Comparison of ENCODE assay signal across 8 cellular contexts in the genomic region with DNA sequence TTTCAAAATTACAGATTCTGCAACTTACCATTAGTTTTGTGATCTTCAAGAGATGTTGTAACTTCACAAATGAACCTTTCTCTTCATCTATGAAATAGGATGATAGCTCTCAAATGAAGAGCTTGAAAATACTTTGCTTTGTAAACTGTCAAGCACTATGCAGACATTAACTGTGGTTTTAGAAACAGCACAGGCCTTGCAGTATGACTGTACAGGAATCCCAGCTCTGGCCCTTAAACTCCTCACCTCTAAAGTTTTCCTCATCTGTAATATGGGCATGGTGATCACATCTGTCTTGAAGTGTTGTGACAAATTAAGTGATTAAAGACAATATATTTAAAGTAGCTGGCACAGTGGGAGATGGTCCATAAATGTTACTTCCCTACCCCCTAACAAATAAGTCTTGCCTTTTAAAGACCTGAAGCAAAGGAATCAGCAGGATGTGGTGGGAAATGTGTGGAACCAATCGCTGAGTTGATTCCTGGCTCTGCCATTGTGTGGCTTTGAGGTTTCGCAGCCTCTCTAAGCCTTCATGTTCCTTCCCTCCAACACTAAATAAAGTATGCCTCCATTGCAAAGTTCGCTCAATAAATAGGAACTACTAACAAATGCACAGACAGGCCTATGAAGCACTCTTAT. TPM values are rescaled to one million over a fixed set of nuclear protein-coding genes. Genes with fewer than 3 reads are reported as not detected.
DNase-seq lines count a peak whose midpoint lies in the region; ATAC-seq, FAIRE-seq and TF ChIP-seq lines count a peak whose summit lies in the region.

No MANE protein-coding gene starts in this region.

- FAIRE-seq in K562 (lab: Jason Lieb, UNC), result peak; percentile 11

- no peaks in the 10 kb centered on the region for H4K20me1 ChIP-seq in K562 (replicated peaks; ENCODE audit: control insufficient read depth, insufficient read depth, low read length)

- ATAC-seq in K562 (no peak), GM21367 (IDR thresholded peaks at IDR 0.05; ENCODE audit: unreplicated experiment) (no peak)

- H3K36me3 Mint-ChIP-seq in Calu3 (ENCODE audit: insufficient read depth, unreplicated experiment), result peaks cover 25% of the 10 kb centered on the region
- H3K36me3 Mint-ChIP-seq in nephron (ENCODE audit: low read depth), result no peaks in the 10 kb centered on the region

- H3K27ac Mint-ChIP-seq in Calu3 (ENCODE audit: unreplicated experiment) (peak overlapping the region; percentile 88), nephron (peak overlapping the region; percentile 96 to 98 (median 98))

- H3K4me1 Mint-ChIP-seq in Calu3 (ENCODE audit: low read depth, unreplicated experiment) (peaks cover 35% of the 10 kb centered on the region), nephron (peaks cover 41% of the 10 kb centered on the region)

- WGBS in K562 (ENCODE audit: insufficient coverage, low coverage, missing lambda C conversion rate), result 5% methylated on average over 3 of the region's 3 CpGs

- peak overlapping the region; percentile 65 for H3K9ac ChIP-seq in HUES6 (ENCODE audit: low read length)
- H3K9ac ChIP-seq in K562 (ENCODE audit: insufficient read depth in 1 of 2, low read depth in 2 of 2, low read length in 2 of 2), result peak overlapping the region; percentile 88 to 95

- POLR2A ChIA-PET in K562 (lab: Yijun Ruan, JAX), result interaction anchor here (0.6 to 9.6 kb wide), 22 partner anchors 10 to 1089 kb away, joined by 3 to 132 read pairs (median 3); no protein-coding TSS in a partner anchor

- TF ChIP-seq CTCF in Calu3 (IDR thresholded peaks at IDR 0.05; ENCODE audit: unreplicated experiment) (no peak), K562 (IDR thresholded peaks at IDR 0.05 in 2 of 3, conservative IDR thresholded peaks at IDR 0.05 in 1 of 3; ENCODE audit: insufficient read depth in 2 of 3, low read depth in 1 of 3, low read length in 3 of 3) (no peak), nephron (IDR thresholded peaks at IDR 0.05; ENCODE audit: unreplicated experiment in 3 of 3) (no peak)

- H3K27me3 Mint-ChIP-seq in Calu3 (ENCODE audit: unreplicated experiment) (no peaks in the 10 kb centered on the region), nephron (ENCODE audit: low read depth) (no peaks in the 10 kb centered on the region)

- no peaks in the 10 kb centered on the region for H3K9me1 ChIP-seq in K562 (ENCODE audit: control insufficient read depth, insufficient read depth, low read length)

- peak overlapping the region; percentile 72 for H3K4me3 Mint-ChIP-seq in Calu3 (ENCODE audit: low read depth, unreplicated experiment)
- H3K4me3 Mint-ChIP-seq in nephron, result peak overlapping the region; percentile 79 to 84 (median 83)

- H3K9me3 Mint-ChIP-seq in Calu3 (ENCODE audit: low read depth, unreplicated experiment) (no peaks in the 10 kb centered on the region), nephron (no peaks in the 10 kb centered on the region)

- peaks cover 28% of the 10 kb centered on the region for H3K4me1 ChIP-seq in HUES6 (ENCODE audit: control insufficient read depth, insufficient read depth, low read length)
- peaks cover 48 to 51% of the 10 kb centered on the region in 2 experiments for H3K4me1 ChIP-seq in K562 (replicated peaks in 1 of 2; ENCODE audit: control insufficient read depth in 2 of 2, insufficient read depth in 2 of 2, low read length in 2 of 2)

- BruUV-seq in Calu3 (replicated peaks; lab: Mats Ljungman, UMichigan) (TSS peak; percentile 85), K562 (replicated peaks; lab: Mats Ljungman, UMichigan) (TSS peak; percentile 97)

- H3K36me3 ChIP-seq in HUES6 (ENCODE audit: control insufficient read depth, insufficient read depth, low read length), result no peaks in the 10 kb centered on the region
- no peaks in the 10 kb centered on the region for H3K36me3 ChIP-seq in K562 (ENCODE audit: control insufficient read depth, insufficient read depth, low read length)

- CTCF ChIA-PET in Calu3 (lab: Charles Lee), result interaction anchor here (0.5 to 3.7 kb wide), 7 partner anchors 9 to 154 kb away, joined by 3 to 18 read pairs (median 6); no protein-coding TSS in a partner anchor
- CTCF ChIA-PET in K562 (lab: Yijun Ruan, JAX; ENCODE audit: low intra/inter-chr PET ratio), result interaction anchor here (0.7 kb wide), 1 partner anchor 153 kb away, joined by 8 read pairs; no protein-coding TSS in a partner anchor

- H3K27ac ChIP-seq in HUES6 (ENCODE audit: low read depth, low read length), result peak overlapping the region; percentile 52; the same call in 1 of the 2 replicates
- peak overlapping the region; percentile 99 for H3K27ac ChIP-seq in K562 (ENCODE audit: extremely low read depth, low read depth, low read length)

- H3K27me3 ChIP-seq in HUES6 (ENCODE audit: control insufficient read depth, insufficient read depth, low read length) (no peaks in the 10 kb centered on the region), K562 (ENCODE audit: control insufficient read depth in 2 of 2, insufficient read depth in 2 of 2, low read length in 2 of 2) (no peaks in the 10 kb centered on the region)

- TF ChIP-seq EP300 in K562 (IDR thresholded peaks at IDR 0.05; ENCODE audit: low read length), result no peak

- DNase-seq in Calu3 (no peak), K562 (ENCODE audit: extremely low read depth in 1 of 4, low spot score in 3 of 4) (peak in 1 of 4 experiments; percentile 49), mesenteric fat pad (ENCODE audit: low spot score) (no peak), SKM-1 (lab: John Stamatoyannopoulos, UW; ENCODE audit: unreplicated experiment) (no peak), 8988T (no peak)

- H3K4me3 ChIP-seq in HUES6 (ENCODE audit: low read depth, low read length), result peak overlapping the region; percentile 67
- peak overlapping the region; percentile 53 for H3K4me3 ChIP-seq in K562

- peak overlapping the region; percentile 90 for H3K4me2 ChIP-seq in K562 (ENCODE audit: insufficient read depth, low read length)

- peaks cover 13% of the 10 kb centered on the region; the same call in 2 of the 3 replicates for H3K79me2 ChIP-seq in K562 (ENCODE audit: control insufficient read depth, insufficient read depth, low read length)

- H2AFZ ChIP-seq in K562 (ENCODE audit: low read depth, low read length), result peak overlapping the region; percentile 77

- intact Hi-C loops in Calu3 (cut with micrococcal nuclease; ENCODE audit: unreplicated experiment) (no loop called here), K562 (cut with micrococcal nuclease) (loop anchor here (1.0 kb wide), 1 partner anchor 13 kb away; no protein-coding TSS in a partner anchor)

- in situ Hi-C loops in K562 (cut with MboI), result no loop called here

- TF ChIP-seq RAD21 in K562 (CRISPR knock-in tag; conservative IDR thresholded peaks at IDR 0.05 in 1 of 2, IDR thresholded peaks at IDR 0.05 in 1 of 2), result no peak

- no peak for TF ChIP-seq POLR2A in K562 (conservative IDR thresholded peaks at IDR 0.05)

- no peaks in the 10 kb centered on the region for H3K9me3 ChIP-seq in HUES6 (ENCODE audit: control insufficient read depth, insufficient read depth, low read depth, low read length)
- no peaks in the 10 kb centered on the region for H3K9me3 ChIP-seq in K562 (replicated peaks; ENCODE audit: control insufficient read depth, insufficient read depth, low read depth, low read length)

TF ChIP-seq in K562, 482 proteins besides CTCF, POLR2A, EP300 and RAD21 (continues in another document):
- no peak for TF ChIP-seq LEF1 (IDR thresholded peaks at IDR 0.05)
- TF ChIP-seq TCF7 (IDR thresholded peaks at IDR 0.05; ENCODE audit: borderline replicate concordance), result no peak
- TF ChIP-seq RNF2 (IDR thresholded peaks at IDR 0.05), result no peak
- TF ChIP-seq HDGF (IDR thresholded peaks at IDR 0.05), result peak; percentile 55; the same call in 1 of the 2 replicates
- 0 out of 2 replicates have a peak, but pooled peaks have one; percentile 42 for TF ChIP-seq ZNF3 (CRISPR knock-in tag; IDR thresholded peaks at IDR 0.05)

RNA-seq across cellular contexts. Expression of gene PTP4A2, which starts 5.5 kb away (rescaled TPM):
- total RNA-seq in Calu3 (2022) (337 and 366 TPM in 2 replicates), K562 (2014; rRNA removed) (316 and 345 TPM in 2 replicates), K562 (2014; rRNA removed; fragmentation: Illumina TruSeq; extraction: Trizol) (620 and 713 TPM in 2 replicates), K562 (2015; rRNA removed; fragmentation: Illumina TruSeq; extraction: Trizol) (585 and 652 TPM in 2 replicates), K562 (2021) (429 and 432 TPM in 2 replicates), mesenteric fat pad (472 TPM)
- total RNA-seq in K562 (2011; cell fraction: chromatin; rRNA removed; ENCODE audit: low replicate concordance), result 116 and 315 TPM in 2 replicates
- 52.7 and 78.6 TPM in 2 replicates for total RNA-seq in K562 (2011; cell fraction: nucleolus; rRNA removed)
- 175 and 257 TPM in 2 replicates for total RNA-seq in K562 (2011; cell fraction: nucleoplasm; rRNA removed)
- polyA plus RNA-seq in K562 (2011; rRNA removed) (785 and 870 TPM in 2 replicates), K562 (2014; fragmentation: Illumina TruSeq; extraction: Trizol) (528 and 852 TPM in 2 replicates), K562 (2014; fragmentation: Nextera tagmentation; extraction: Ambion mirVana) (100 to 1,000 TPM; 197 to 480 TPM), K562 (2014; rRNA removed) (219 and 255 TPM in 2 replicates)
- polyA plus RNA-seq in K562 (2011; cell fraction: cytosol; rRNA removed), result 63.7 and 209 TPM in 2 replicates
- 124 and 204 TPM in 2 replicates for polyA plus RNA-seq in K562 (2011; cell fraction: nucleus; rRNA removed)
- polyA plus RNA-seq in K562 (2012), result 386 and 493 TPM in 2 replicates
- 693 and 694 TPM in 2 replicates for polyA minus RNA-seq in K562 (2011; rRNA and poly(A)+ RNA removed)
- polyA minus RNA-seq in K562 (2011; cell fraction: cytosol; rRNA and poly(A)+ RNA removed), result 406 and 559 TPM in 2 replicates
- polyA minus RNA-seq in K562 (2011; cell fraction: nucleus; rRNA and poly(A)+ RNA removed), result 36.6 and 130 TPM in 2 replicates
